20 cellular contexts compared by ENCODE assay signal in the genomic region with DNA sequence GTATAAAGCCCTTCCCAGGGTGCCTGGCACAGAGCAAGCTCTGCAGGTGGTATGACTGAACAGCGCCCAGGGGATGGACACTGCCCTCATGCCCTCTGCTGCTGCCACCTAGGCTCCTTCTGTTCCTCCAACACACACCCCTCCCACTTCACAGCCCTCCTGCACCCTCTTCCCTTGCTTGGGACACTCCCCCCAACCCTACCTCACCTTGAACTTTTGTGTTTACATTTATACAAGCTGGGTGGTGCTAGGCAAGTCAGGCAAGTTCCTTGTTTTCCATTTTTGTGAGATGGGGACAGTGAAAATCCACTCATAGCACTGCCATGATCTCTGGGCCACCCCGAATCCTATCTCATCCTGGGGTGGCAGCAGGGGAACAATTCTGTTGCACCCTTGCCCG. TPM values are rescaled to one million over a fixed set of nuclear protein-coding genes. Genes with fewer than 3 reads are reported as not detected.
DNase-seq lines count a peak whose midpoint lies in the region; ATAC-seq and TF ChIP-seq lines count a peak whose summit lies in the region.
"Had no signal": no experiment of that assay in that cellular context is flagged by ENCODE, and none has a peak within 500 bp of the region (broad histone marks: within the 10 kb centered on the region; RNA-seq: fewer than 3 reads in every experiment).

No MANE protein-coding gene starts in this region.

- dilution Hi-C loops in mammary epithelial cell (cut with HindIII; ENCODE audit: low sequenced_read_pairs) = no loop called here

- in situ Hi-C loops in mammary epithelial cell (cut with MboI; ENCODE audit: low sequenced_read_pairs in 2 of 2) = no loop called here

- H3K27me3 ChIP-seq in mammary epithelial cell (ENCODE audit: insufficient read depth, low read length) = no peaks in the 10 kb centered on the region
- H3K27me3 ChIP-seq in naive thymus-derived CD4-positive, alpha-beta T cell (ENCODE audit: control insufficient read depth in 2 of 2, insufficient read depth in 2 of 2, low read length in 2 of 2) = no peaks in the 10 kb centered on the region
- H3K27me3 ChIP-seq: BE2C had no signal

- intact Hi-C loops in MCF 10A (cut with micrococcal nuclease) = no loop called here
- intact Hi-C loops in mammary epithelial cell (cut with micrococcal nuclease) = no loop called here
- intact Hi-C loops in naive thymus-derived CD4-positive, alpha-beta T cell (cut with micrococcal nuclease) = no loop called here

- no peak overlapping the region for H3K4me3 ChIP-seq in mammary epithelial cell (replicated peaks in 1 of 3; ENCODE audit: insufficient read depth in 1 of 3, low read depth in 2 of 3, low read length in 3 of 3)
- H3K4me3 ChIP-seq in coronary artery = no peak overlapping the region
- no peak overlapping the region for H3K4me3 ChIP-seq in naive thymus-derived CD4-positive, alpha-beta T cell (ENCODE audit: low read length)
- H3K4me3 ChIP-seq: GM12878, PC-9 had no signal

- TF ChIP-seq CTCF in MCF 10A (IDR thresholded peaks at IDR 0.05; ENCODE audit: unreplicated experiment) (no peak), mammary epithelial cell (conservative IDR thresholded peaks at IDR 0.05 in 1 of 2, IDR thresholded peaks at IDR 0.05 in 1 of 2; ENCODE audit: extremely low read depth in 1 of 2, insufficient read depth in 1 of 2, low read depth in 1 of 2, low read length in 2 of 2) (no peak), chondrocyte (IDR thresholded peaks at IDR 0.05) (no peak), neural crest cell (conservative IDR thresholded peaks at IDR 0.05) (no peak), coronary artery (IDR thresholded peaks at IDR 0.05) (no peak)

- H3K4me1 Mint-ChIP-seq in MCF 10A (ENCODE audit: insufficient read depth, unreplicated experiment) (no peaks in the 10 kb centered on the region), chondrocyte (ENCODE audit: low read depth) (peaks cover 24% of the 10 kb centered on the region), neural crest cell (peaks cover 5% of the 10 kb centered on the region)
- peaks cover 0 to 6% (median 0%) of the 10 kb centered on the region in 7 donors for H3K4me1 Mint-ChIP-seq in naive thymus-derived CD4-positive, alpha-beta T cell

- POLR2A ChIA-PET in MCF 10A (lab: Yijun Ruan, JAX) = interaction anchor here (0.7 to 1.6 kb wide), 3 partner anchors 11 to 364 kb away, joined by 3 to 7 read pairs (median 3); no protein-coding TSS in a partner anchor
- POLR2A ChIA-PET in naive thymus-derived CD4-positive, alpha-beta T cell (lab: Charles Lee) = interaction anchor here (1.3 kb wide), 1 partner anchor 45 kb away, joined by 4 read pairs; no protein-coding TSS in a partner anchor

- no peaks in the 10 kb centered on the region for H3K27me3 Mint-ChIP-seq in MCF 10A (ENCODE audit: insufficient read depth, unreplicated experiment)
- no peaks in the 10 kb centered on the region for H3K27me3 Mint-ChIP-seq in chondrocyte (ENCODE audit: low read depth)
- no peaks in the 10 kb centered on the region for H3K27me3 Mint-ChIP-seq in neural crest cell (ENCODE audit: low read depth)
- H3K27me3 Mint-ChIP-seq in naive thymus-derived CD4-positive, alpha-beta T cell = no peaks in the 10 kb centered on the region
- H3K27me3 Mint-ChIP-seq: CD8-positive, alpha-beta memory T cell had no signal

- BruUV-seq in MCF 10A (replicated peaks; lab: Mats Ljungman, UMichigan) = no TSS peak
- no TSS peak for BruUV-seq in mammary epithelial cell (replicated peaks; lab: Mats Ljungman, UMichigan)

- H3K4me1 ChIP-seq in mammary epithelial cell (ENCODE audit: insufficient read depth, low read length) = peaks cover 16% of the 10 kb centered on the region
- H3K4me1 ChIP-seq in naive thymus-derived CD4-positive, alpha-beta T cell (ENCODE audit: control insufficient read depth in 2 of 2, insufficient read depth in 2 of 2, low read length in 2 of 2) = no peaks in the 10 kb centered on the region
- H3K4me1 ChIP-seq: BE2C had no signal

- H3K9me3 Mint-ChIP-seq in MCF 10A (ENCODE audit: unreplicated experiment) = no peaks in the 10 kb centered on the region
- no peaks in the 10 kb centered on the region for H3K9me3 Mint-ChIP-seq in chondrocyte (ENCODE audit: low read depth)
- H3K9me3 Mint-ChIP-seq in neural crest cell = no peaks in the 10 kb centered on the region
- peaks cover 0 to 4% (median 0%) of the 10 kb centered on the region in 11 donors for H3K9me3 Mint-ChIP-seq in naive thymus-derived CD4-positive, alpha-beta T cell
- H3K9me3 Mint-ChIP-seq: CD8-positive, alpha-beta memory T cell had no signal

- DNase-seq in MCF 10A (ENCODE audit: unreplicated experiment) (no peak), mammary epithelial cell (no peak), chondrocyte (ENCODE audit: low spot score) (no peak), neural crest cell (ENCODE audit: low read depth, low spot score) (no peak), hepatic stellate cell (ENCODE audit: low spot score) (no peak), coronary artery (ENCODE audit: low spot score) (no peak)
- DNase-seq in activated CD8-positive, alpha-beta memory T cell treated with anti-CD3 and anti-CD28 coated beads, Interleukin-2, amount 50 U/mL, for 4 hours = no peak
- no peak for DNase-seq in naive thymus-derived CD4-positive, alpha-beta T cell
- DNase-seq: BE2C, DMS53, EL, GOT3, NCI-H1436, NCI-H1930, NCI-H226, NCI-H524 treated with DMSO at 0.1 percent for 48 hours, PC-9 had no signal

- no peak overlapping the region for H3K4me2 ChIP-seq in mammary epithelial cell (ENCODE audit: insufficient read depth, low read depth, low read length)
- H3K4me2 ChIP-seq: KMS-11, PC-9 had no signal

- H3K4me3 Mint-ChIP-seq in MCF 10A (ENCODE audit: unreplicated experiment) (no peak overlapping the region), chondrocyte (ENCODE audit: unreplicated experiment) (no peak overlapping the region), neural crest cell (no peak overlapping the region)
- H3K4me3 Mint-ChIP-seq in naive thymus-derived CD4-positive, alpha-beta T cell = no peak overlapping the region
- H3K4me3 Mint-ChIP-seq: CD8-positive, alpha-beta memory T cell had no signal

- peak overlapping the region; percentile 54 for H3K27ac Mint-ChIP-seq in MCF 10A (ENCODE audit: low read depth, unreplicated experiment)
- H3K27ac Mint-ChIP-seq in chondrocyte (ENCODE audit: unreplicated experiment) = peak overlapping the region; percentile 36
- peak overlapping the region; percentile 27 for H3K27ac Mint-ChIP-seq in neural crest cell (ENCODE audit: unreplicated experiment)
- H3K27ac Mint-ChIP-seq in naive thymus-derived CD4-positive, alpha-beta T cell = peak overlapping the region in 1 of 9 donors; percentile 52

- H4K20me1 ChIP-seq in mammary epithelial cell (ENCODE audit: insufficient read depth, low read length) = no peaks in the 10 kb centered on the region

- H3K9ac ChIP-seq in mammary epithelial cell (ENCODE audit: insufficient read depth, low read length) = no peak overlapping the region
- H3K9ac ChIP-seq: KMS-11 had no signal

- H3K79me2 ChIP-seq in mammary epithelial cell (ENCODE audit: insufficient read depth, low read length) = peaks cover 17% of the 10 kb centered on the region

- H3K27ac ChIP-seq in mammary epithelial cell (ENCODE audit: insufficient read depth, low read depth, low read length) = no peak overlapping the region
- no peak overlapping the region for H3K27ac ChIP-seq in coronary artery
- H3K27ac ChIP-seq in naive thymus-derived CD4-positive, alpha-beta T cell (ENCODE audit: low read depth, low read length) = no peak overlapping the region
- H3K27ac ChIP-seq: KMS-11, PC-9 had no signal

- ATAC-seq in naive thymus-derived CD4-positive, alpha-beta T cell = no peak
- ATAC-seq: GM12878 had no signal

- H2AFZ ChIP-seq in mammary epithelial cell (ENCODE audit: low read depth, low read length) = no peak overlapping the region
- H2AFZ ChIP-seq: PC-9 had no signal

- CTCF ChIA-PET in MCF 10A (lab: Yijun Ruan, JAX) (interaction anchor here (0.5 to 2.3 kb wide), 5 partner anchors 16 to 901 kb away, joined by 4 to 8 read pairs (median 5); a partner anchor contains a TSS), mammary epithelial cell (lab: Charles Lee; ENCODE audit: low non-redundant PET) (no interaction called here)
- CTCF ChIA-PET in naive thymus-derived CD4-positive, alpha-beta T cell (lab: Charles Lee) = no interaction called here

- peaks cover 87% of the 10 kb centered on the region for H3K36me3 Mint-ChIP-seq in MCF 10A (ENCODE audit: insufficient read depth, unreplicated experiment)
- H3K36me3 Mint-ChIP-seq in chondrocyte (ENCODE audit: low read depth) = peaks cover 18% of the 10 kb centered on the region
- H3K36me3 Mint-ChIP-seq in neural crest cell (ENCODE audit: low read depth) = no peaks in the 10 kb centered on the region
- peaks cover 0 to 43% (median 4%) of the 10 kb centered on the region in 5 donors for H3K36me3 Mint-ChIP-seq in naive thymus-derived CD4-positive, alpha-beta T cell

- no peaks in the 10 kb centered on the region for H3K9me3 ChIP-seq in mammary epithelial cell (replicated peaks; ENCODE audit: insufficient read depth, low read length)
- no peaks in the 10 kb centered on the region for H3K9me3 ChIP-seq in naive thymus-derived CD4-positive, alpha-beta T cell (ENCODE audit: control insufficient read depth in 2 of 3, low read length in 3 of 3)
- H3K9me3 ChIP-seq: BE2C had no signal

- WGBS in mammary epithelial cell (ENCODE audit: low coverage, missing lambda C conversion rate) = 90% methylated on average over 3 of the region's 3 CpGs

- peaks cover 44% of the 10 kb centered on the region for H3K36me3 ChIP-seq in mammary epithelial cell (ENCODE audit: insufficient read depth, low read length)
- H3K36me3 ChIP-seq in naive thymus-derived CD4-positive, alpha-beta T cell (ENCODE audit: control insufficient read depth in 2 of 3, insufficient read depth in 3 of 3, low read length in 3 of 3) = peaks cover 0 to 19% (median 0%) of the 10 kb centered on the region in 3 experiments
- H3K36me3 ChIP-seq: BE2C had no signal

RNA-seq across cellular contexts. Expression of a gene that starts 18.8 kb away (rescaled TPM):
- 3.4 and 3.9 TPM in 2 replicates for total RNA-seq in MCF 10A (2022)
- 10 to 100 TPM in 1 of 2 donors, 1 to 10 TPM in 1; 9.7 to 19.7 TPM for total RNA-seq in mammary epithelial cell
- polyA plus RNA-seq in mammary epithelial cell = 17.4 TPM
- polyA minus RNA-seq in mammary epithelial cell = 18.8 TPM
- total RNA-seq in chondrocyte = 10.1 to 17.4 TPM (median 10.2 TPM) in 3 replicates
- total RNA-seq in neural crest cell = 9.3 and 9.5 TPM in 2 replicates
- 1 to 10 TPM; 3.0 to 9.7 (median 7.7) TPM for total RNA-seq in naive thymus-derived CD4-positive, alpha-beta T cell
- polyA plus RNA-seq in naive thymus-derived CD4-positive, alpha-beta T cell = 1 to 10 TPM; 6.6 to 9.0 TPM

RNA-seq across cellular contexts. Expression of a gene that starts 44.2 kb away (rescaled TPM):
- 58.4 and 62.7 TPM in 2 replicates for total RNA-seq in MCF 10A (2022)
- 10 to 100 TPM; 86.7 to 98.2 TPM for total RNA-seq in mammary epithelial cell
- polyA plus RNA-seq in mammary epithelial cell = 73.1 TPM
- 68.2 TPM for polyA minus RNA-seq in mammary epithelial cell
- 24.3 to 30.8 TPM (median 24.5 TPM) in 3 replicates for total RNA-seq in chondrocyte
- total RNA-seq in neural crest cell = 2.2 and 2.4 TPM in 2 replicates
- total RNA-seq in naive thymus-derived CD4-positive, alpha-beta T cell = 10 to 100 TPM in 1 of 5 experiments, 1 to 10 TPM in 4; 4.9 to 16.6 (median 8.8) TPM
- 1 to 10 TPM; 3.3 to 8.8 TPM for polyA plus RNA-seq in naive thymus-derived CD4-positive, alpha-beta T cell
